ENCODE assay signal across 15 cellular contexts in genomic region chr11:62001450-62002178, GRCh38. TPM values are rescaled to one million over a fixed set of nuclear protein-coding genes. Genes with fewer than 3 reads are reported as not detected.
DNase-seq lines count a peak whose midpoint lies in the region; ATAC-seq and TF ChIP-seq lines count a peak whose summit lies in the region.
"Had no signal": no experiment of that assay in that cellular context is flagged by ENCODE, and none has a peak within 500 bp of the region (broad histone marks: within the 10 kb centered on the region; RNA-seq: fewer than 3 reads in every experiment).

No MANE protein-coding gene starts in this region.

- DNase-seq in DMS79 (lab: John Stamatoyannopoulos, UW) = peak; percentile 83
- no peak for DNase-seq in RWPE1 (ENCODE audit: low spot score)
- DNase-seq in hepatocyte (ENCODE audit: low spot score) = peak; percentile 58
- DNase-seq in progenitor cell of endocrine pancreas (ENCODE audit: low spot score, unreplicated experiment) = no peak
- DNase-seq in activated CD4-positive, CD25-positive, alpha-beta regulatory T cell treated with anti-CD3 and anti-CD28 coated beads, Interleukin-2, amount 50 U/mL, for 72 hours = no peak
- DNase-seq in activated T-cell treated with anti-CD3 and anti-CD28 coated beads, Interleukin-2, amount 50 U/mL, for 1 hour = no peak
- DNase-seq: activated CD4-positive, alpha-beta memory T cell treated with anti-CD3 and anti-CD28 coated beads, Interleukin-2, amount 10 ng/mL, durations not matched to agents 7 days and 5 days; activated naive CD4-positive, alpha-beta T cell treated with Interleukin-2 at 50 U/mL for 16 hours; C1 segment of cervical spinal cord; cerebellar nuclear complex; foreskin fibroblast; NCI-H226 had no signal

- H3K27me3 Mint-ChIP-seq in progenitor cell of endocrine pancreas = no peaks in the 10 kb centered on the region
- H3K27me3 Mint-ChIP-seq: activated CD4-positive, alpha-beta memory T cell treated with anti-CD3 and anti-CD28 coated beads, Interleukin-2, amount 10 ng/mL, durations not matched to agents 7 days and 5 days had no signal

- H3K36me3 Mint-ChIP-seq in progenitor cell of endocrine pancreas (ENCODE audit: insufficient read depth) = peaks cover 10% of the 10 kb centered on the region

- peak overlapping the region; percentile 74 for H3K27ac Mint-ChIP-seq in progenitor cell of endocrine pancreas
- H3K27ac Mint-ChIP-seq: activated CD4-positive, alpha-beta memory T cell treated with anti-CD3 and anti-CD28 coated beads, Interleukin-2, amount 10 ng/mL, durations not matched to agents 7 days and 5 days had no signal

- no peaks in the 10 kb centered on the region for H3K27me3 ChIP-seq in hepatocyte

- WGBS in hepatocyte (ENCODE audit: low lambda C conversion rate, missing lambda C conversion rate) = 58% methylated on average over 12 of the region's 12 CpGs

- no peak overlapping the region for H3K4me3 Mint-ChIP-seq in progenitor cell of endocrine pancreas (ENCODE audit: low read depth)
- H3K4me3 Mint-ChIP-seq: activated CD4-positive, alpha-beta memory T cell treated with anti-CD3 and anti-CD28 coated beads, Interleukin-2, amount 10 ng/mL, durations not matched to agents 7 days and 5 days had no signal

- TF ChIP-seq CTCF in RWPE1 (conservative IDR thresholded peaks at IDR 0.05; ENCODE audit: low read depth) (no peak), hepatocyte (IDR thresholded peaks at IDR 0.05; ENCODE audit: poor library complexity) (no peak), progenitor cell of endocrine pancreas (IDR thresholded peaks at IDR 0.05; ENCODE audit: unreplicated experiment) (no peak)

- H3K4me3 ChIP-seq in hepatocyte = no peak overlapping the region

- ATAC-seq in GM21576 (IDR thresholded peaks at IDR 0.05; ENCODE audit: unreplicated experiment) = no peak
- no peak for ATAC-seq in GM19395 (IDR thresholded peaks at IDR 0.05; ENCODE audit: unreplicated experiment)

- peak overlapping the region; percentile 21 for H2AFZ ChIP-seq in hepatocyte

- H3K9me2 ChIP-seq in hepatocyte (replicated peaks; ENCODE audit: insufficient read depth) = no peaks in the 10 kb centered on the region

- POLR2A ChIA-PET in RWPE1 (lab: Yijun Ruan, JAX; ENCODE audit: low non-redundant PET) = no interaction called here

- CTCF ChIA-PET in RWPE1 (lab: Yijun Ruan, JAX) = no interaction called here

- peak overlapping the region; percentile 38 for H3K4me2 ChIP-seq in hepatocyte

- no peaks in the 10 kb centered on the region for H3K79me2 ChIP-seq in hepatocyte

- H3K9me3 ChIP-seq in hepatocyte (ENCODE audit: low read depth) = no peaks in the 10 kb centered on the region

- H3K36me3 ChIP-seq in hepatocyte (replicated peaks; ENCODE audit: insufficient read depth, low read depth) = no peaks in the 10 kb centered on the region

- H3K27ac ChIP-seq in RWPE1 (peak overlapping the region; percentile 1; the same call in 1 of the 2 replicates), hepatocyte (peak overlapping the region; percentile 92)

- H3K4me1 ChIP-seq in hepatocyte (ENCODE audit: insufficient read depth) = peaks cover 39% of the 10 kb centered on the region

- peaks cover 11% of the 10 kb centered on the region for H3K9me3 Mint-ChIP-seq in progenitor cell of endocrine pancreas (ENCODE audit: low read depth)

- H3K4me1 Mint-ChIP-seq in progenitor cell of endocrine pancreas (ENCODE audit: low read depth) = peaks cover 15% of the 10 kb centered on the region
- H3K4me1 Mint-ChIP-seq: activated CD4-positive, alpha-beta memory T cell treated with anti-CD3 and anti-CD28 coated beads, Interleukin-2, amount 10 ng/mL, durations not matched to agents 7 days and 5 days had no signal

- no peaks in the 10 kb centered on the region for H4K20me1 ChIP-seq in hepatocyte (ENCODE audit: insufficient read depth, poor library complexity, severe bottlenecking)

RNA-seq across cellular contexts. Expression of gene FTH1, which starts 34.2 kb away (rescaled TPM):
- total RNA-seq in hepatocyte (1,071 and 1,519 TPM in 2 replicates), progenitor cell of endocrine pancreas (1,669 and 1,699 TPM in 2 replicates)
- polyA plus RNA-seq in hepatocyte = 8,379 and 8,694 TPM in 2 replicates

RNA-seq across cellular contexts. Expression of gene BEST1, which starts 51.5 kb away (rescaled TPM):
- total RNA-seq in hepatocyte (3.5 and 4.7 TPM in 2 replicates), progenitor cell of endocrine pancreas (0.34 and 0.44 TPM in 2 replicates)
- polyA plus RNA-seq in hepatocyte = 5.7 and 6.9 TPM in 2 replicates
- total RNA-seq: T-helper 2 cell treated with Interferon-gamma antibody and Interleukin-4, amounts not matched to agents 100 ng/mL and 5 ng/mL, for 36 hours had no signal

Comparison
In these comparisons a context has a peak if more than half of its experiments do, and no peak if none do; other contexts are left out.
1. DNase-seq: peak in DMS79 (single experiment) and hepatocyte (single experiment); none in RWPE1 (single experiment), progenitor cell of endocrine pancreas (single experiment), activated CD4-positive, CD25-positive, alpha-beta regulatory T cell treated with anti-CD3 and anti-CD28 coated beads, Interleukin-2, amount 50 U/mL, for 72 hours (single experiment) and activated T-cell treated with anti-CD3 and anti-CD28 coated beads, Interleukin-2, amount 50 U/mL, for 1 hour (single experiment).